ENCODE assay signal across 9 cellular contexts in genomic region chr7:103075337-103075918, GRCh38. TPM values are rescaled to one million over a fixed set of nuclear protein-coding genes. Genes with fewer than 3 reads are reported as not detected.
DNase-seq lines count a peak whose midpoint lies in the region; ATAC-seq, FAIRE-seq and TF ChIP-seq lines count a peak whose summit lies in the region.
"Had no signal": no experiment of that assay in that cellular context is flagged by ENCODE, and none has a peak within 500 bp of the region (broad histone marks: within the 10 kb centered on the region; RNA-seq: fewer than 3 reads in every experiment).

No MANE protein-coding gene starts in this region.

- peak in 4 of 5 donors; percentile 60 to 79 (median 64) for DNase-seq in CD4-positive, alpha-beta memory T cell
- DNase-seq in RPMI8226 (peak; percentile 72), frontal cortex (ENCODE audit: low spot score in 2 of 2) (peak; percentile 33 to 41), substantia nigra (lab: John Stamatoyannopoulos, UW) (peak in 31 of 49 donors; percentile 10 to 83 (median 45))
- peak; percentile 85 for DNase-seq in activated naive CD4-positive, alpha-beta T cell treated with Interleukin-2 at 50 U/mL for 16 hours

- peak overlapping the region; percentile 75 to 79 for H3K4me3 ChIP-seq in CD4-positive, alpha-beta memory T cell (ENCODE audit: low read length in 2 of 2)
- peak overlapping the region; percentile 77 to 86 for H3K4me3 ChIP-seq in neutrophil (ENCODE audit: low read depth in 1 of 2, low read length in 1 of 2)

- intact Hi-C loops in CD4-positive, alpha-beta memory T cell (cut with micrococcal nuclease) = loop anchor here (1.0 kb wide), 1 partner anchor 74 kb away; the partner anchor contains the start of gene NAPEPLD

- H3K9me3 Mint-ChIP-seq in CD4-positive, alpha-beta memory T cell = no peaks in the 10 kb centered on the region

- H3K9me3 ChIP-seq in CD4-positive, alpha-beta memory T cell (ENCODE audit: control insufficient read depth in 1 of 2, low read length in 2 of 2) = no peaks in the 10 kb centered on the region
- no peaks in the 10 kb centered on the region for H3K9me3 ChIP-seq in neutrophil

- peaks cover 35% of the 10 kb centered on the region for H3K4me1 ChIP-seq in CD4-positive, alpha-beta memory T cell (ENCODE audit: insufficient read depth, low read length)
- peaks cover 42 to 43% of the 10 kb centered on the region in 2 experiments for H3K4me1 ChIP-seq in neutrophil (ENCODE audit: control insufficient read depth in 1 of 2, insufficient read depth in 1 of 2, low read depth in 1 of 2, low read length in 1 of 2)

- no peak for FAIRE-seq in frontal cortex (lab: Jason Lieb, UNC)
- FAIRE-seq: colon had no signal

- H3K36me3 ChIP-seq in CD4-positive, alpha-beta memory T cell (ENCODE audit: insufficient read depth, low read length) = no peaks in the 10 kb centered on the region
- no peaks in the 10 kb centered on the region for H3K36me3 ChIP-seq in neutrophil

- no peak for TF ChIP-seq CTCF in neutrophil (IDR thresholded peaks at IDR 0.05)

- H3K4me1 Mint-ChIP-seq in CD4-positive, alpha-beta memory T cell = peaks cover 31 to 45% (median 40%) of the 10 kb centered on the region in 4 donors

- CTCF ChIA-PET in CD4-positive, alpha-beta memory T cell (lab: Charles Lee; ENCODE audit: partially characterized antibody) = interaction anchor here (0.7 to 2.9 kb wide), 9 partner anchors 9 to 317 kb away, joined by 3 to 14 read pairs (median 4); partner anchors contain the start of gene NAPEPLD

- H3K27me3 Mint-ChIP-seq in CD4-positive, alpha-beta memory T cell = no peaks in the 10 kb centered on the region

- POLR2A ChIA-PET in CD4-positive, alpha-beta memory T cell (lab: Charles Lee; ENCODE audit: partially characterized antibody) = interaction anchor here (0.8 to 2.2 kb wide), 13 partner anchors 13 to 1938 kb away, joined by 3 to 28 read pairs (median 5); partner anchors contain the start of genes FAM185A, NAPEPLD, PMPCB and PSMC2

- H3K4me3 Mint-ChIP-seq in CD4-positive, alpha-beta memory T cell = peak overlapping the region; percentile 94 to 99 (median 96)

- H3K27ac Mint-ChIP-seq in CD4-positive, alpha-beta memory T cell = peak overlapping the region; percentile 91 to 98 (median 93)

- H3K36me3 Mint-ChIP-seq in CD4-positive, alpha-beta memory T cell = peaks cover 0 to 7% of the 10 kb centered on the region in 2 donors

- H3K27me3 ChIP-seq in CD4-positive, alpha-beta memory T cell (ENCODE audit: insufficient read depth, low read length) = no peaks in the 10 kb centered on the region
- H3K27me3 ChIP-seq in neutrophil = no peaks in the 10 kb centered on the region

- H3K27ac ChIP-seq in CD4-positive, alpha-beta memory T cell (ENCODE audit: low read depth, low read length) = peak overlapping the region; percentile 77
- H3K27ac ChIP-seq in neutrophil = peak overlapping the region; percentile 82
- H3K27ac ChIP-seq in substantia nigra (ENCODE audit: low read depth, low read length, poor library complexity, severe bottlenecking) = peak overlapping the region; percentile 89

- ATAC-seq in GM19463 (IDR thresholded peaks at IDR 0.05; ENCODE audit: unreplicated experiment) = peak; percentile 37
- ATAC-seq in HG03575 (IDR thresholded peaks at IDR 0.05; ENCODE audit: extremely low read depth, insufficient number of reproducible peaks, low FRiP score, unreplicated experiment) = peak; percentile 16

RNA-seq across cellular contexts. Expression of gene ARMC10, which starts 0.5 kb away (rescaled TPM):
- 10 to 100 TPM; 28.4 to 28.8 TPM for total RNA-seq in CD4-positive, alpha-beta memory T cell
- 10 to 100 TPM; 42.8 to 54.2 TPM for polyA plus RNA-seq in CD4-positive, alpha-beta memory T cell
- total RNA-seq in frontal cortex = 42.0 TPM

RNA-seq across cellular contexts. Expression of gene FBXL13, which starts 0.8 kb away (rescaled TPM):
- 1 to 10 TPM in 1 of 2 experiments, under 1 TPM in 1; 0.49 to 2.2 TPM for total RNA-seq in CD4-positive, alpha-beta memory T cell
- under 1 TPM in 1 of 2 donors, not detected in 1; 0.10 TPM for polyA plus RNA-seq in CD4-positive, alpha-beta memory T cell
- 6.5 TPM for total RNA-seq in frontal cortex

Comparison
In these comparisons a context has a peak if more than half of its experiments do, and no peak if none do; other contexts are left out.
1. Peak in every context shown above with its lines: DNase-seq, ATAC-seq, H3K4me3 ChIP-seq and H3K27ac ChIP-seq.